22 cellular contexts compared by ENCODE assay signal in the genomic region with DNA sequence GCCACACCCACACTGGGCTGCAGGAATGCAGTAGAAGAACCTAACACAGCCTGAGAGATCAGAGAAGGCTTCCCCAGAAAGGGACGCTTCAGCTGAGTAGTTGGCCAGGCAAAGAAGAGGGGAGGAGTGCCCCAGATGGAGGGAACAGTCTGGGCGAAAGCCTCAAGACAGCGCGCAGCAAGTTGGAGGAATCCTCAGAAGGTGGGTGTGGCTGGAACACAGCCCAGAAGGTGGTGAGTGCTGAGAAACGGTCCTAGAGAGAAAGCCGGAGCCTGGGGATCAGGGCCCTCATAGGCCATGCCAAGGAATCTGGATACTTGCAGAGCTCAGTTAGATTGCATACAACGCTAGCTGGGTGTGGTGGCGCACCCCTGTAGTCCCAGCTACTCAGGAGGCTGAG.
"Had no signal": no experiment of that assay in that cellular context is flagged by ENCODE, and none has a peak within 500 bp of the region (broad histone marks: within the 10 kb centered on the region; RNA-seq: fewer than 3 reads in every experiment).

No MANE protein-coding gene starts in this region.

- H3K27ac ChIP-seq: epithelial cell of prostate, left ventricle myocardium inferior, parathyroid adenoma, right atrium auricular region, upper lobe of left lung had no signal

- H3K4me1 ChIP-seq: left ventricle myocardium inferior, parathyroid adenoma, right atrium auricular region, upper lobe of left lung had no signal

- ATAC-seq: activated CD8-positive, alpha-beta T cell treated with anti-CD3 and anti-CD28 coated beads for 36 hours; activated naive CD8-positive, alpha-beta T cell treated with anti-CD3 and anti-CD28 coated beads, Interleukin-2, amount 50 U/mL, for 24 hours; activated T-cell treated with anti-CD3 and anti-CD28 coated beads, Interleukin-2, amount 50 U/mL, for 4 hours; activated T-helper 17 cell treated with anti-CD3 and anti-CD28 coated beads, Interleukin-2, amount 50 U/mL, for 72 hours; stimulated activated memory B cell treated with anti-CD40 and anti-IgM and Interleukin-4, amounts not matched to agents 10 μg/mL and 1 μg/mL and 100 μg/mL, for 72 hours; stimulated activated naive CD8-positive, alpha-beta T cell treated with anti-CD3 and anti-CD28 coated beads, Interleukin-15, amount 100 ng/mL, for 72 hours had no signal

- H3K9me3 ChIP-seq: left ventricle myocardium inferior, right atrium auricular region, upper lobe of left lung had no signal

- DNase-seq: activated B cell treated with CpG ODN at 0.5 μM for 24 hours; activated CD4-positive, alpha-beta T cell treated with anti-CD3 and anti-CD28 coated beads, Interleukin-2, amount 50 U/mL, for 1 hour; activated CD8-positive, alpha-beta T cell treated with anti-CD3 and anti-CD28 coated beads for 36 hours; activated gamma-delta T cell treated with Interleukin-2 at 50 U/mL for 16 hours; activated naive CD8-positive, alpha-beta T cell treated with anti-CD3 and anti-CD28 coated beads, Interleukin-2, amount 50 U/mL, for 24 hours; activated T-cell treated with anti-CD3 and anti-CD28 coated beads, Interleukin-2, amount 50 U/mL, for 4 hours; amygdala; dermis blood vessel endothelial cell; effector CD4-positive, alpha-beta T cell; left ventricle myocardium inferior; nephron progenitor cell; stimulated activated CD4-positive, alpha-beta T cell treated with anti-CD3 and anti-CD28 coated beads, Interleukin-1b, Interleukin-23, amount 100 ng/mL, for 48 hours; stimulated activated CD4-positive, alpha-beta T cell treated with anti-CD3 and anti-CD28 coated beads, Interleukin-4, amount 100 ng/mL, for 4 hours; stimulated activated CD8-positive, alpha-beta memory T cell treated with anti-CD3 and anti-CD28 coated beads, Interleukin-4, amount 100 ng/mL, for 48 hours; stimulated activated naive CD8-positive, alpha-beta T cell treated with anti-CD3 and anti-CD28 coated beads, Interleukin-15, amount 100 ng/mL, for 72 hours; upper lobe of left lung had no signal

- H3K36me3 ChIP-seq: left ventricle myocardium inferior, right atrium auricular region, upper lobe of left lung had no signal

- H3K4me3 ChIP-seq: left ventricle myocardium inferior, right atrium auricular region, smooth muscle cell, upper lobe of left lung had no signal
